In genomic region chr2:121227381-121228144, GRCh38 we compare ENCODE assay signal across 12 cellular contexts. TPM values are rescaled to one million over a fixed set of nuclear protein-coding genes. Genes with fewer than 3 reads are reported as not detected.
DNase-seq lines count a peak whose midpoint lies in the region; TF ChIP-seq lines count a peak whose summit lies in the region.
"Not testable (repeated sequence)": the region's sequence is repeated elsewhere in the genome, so short reads cannot be mapped to it uniquely, and the experiment has no call there.
"Had no signal": no experiment of that assay in that cellular context is flagged by ENCODE, and none has a peak within 500 bp of the region (broad histone marks: within the 10 kb centered on the region; RNA-seq: fewer than 3 reads in every experiment).

No MANE protein-coding gene starts in this region.

- H3K36me3 ChIP-seq in spleen, result peaks cover 0 to 10% (median 0%) of the 10 kb centered on the region in 6 donors

- TF ChIP-seq POLR2A in spleen (IDR thresholded peaks at IDR 0.05), result not testable (repeated sequence)

- not testable (repeated sequence) for H3K9me3 ChIP-seq in spleen

- not testable (repeated sequence) for H3K4me1 ChIP-seq in spleen

- intact Hi-C loops in spleen (cut with DNase I; ENCODE audit: low total_unique reads), result not testable (repeated sequence)

- not testable (repeated sequence) for TF ChIP-seq CTCF in spleen (IDR thresholded peaks at IDR 0.05 in 8 of 11, conservative IDR thresholded peaks at IDR 0.05 in 3 of 11)

- in situ Hi-C loops in Caki2 (cut with HindIII; ENCODE audit: low pct_unique_long_range_greater_than_20kb, low sequenced_read_pairs), result not testable (repeated sequence)

- DNase-seq in Caki2 (ENCODE audit: low read depth), result peak; percentile 91
- DNase-seq in NCI-H1105 treated with DMSO at 0.1 percent for 48 hours (lab: John Stamatoyannopoulos, UW), result peak; percentile 91
- peak; percentile 83 for DNase-seq in NCI-H2107 (lab: John Stamatoyannopoulos, UW)
- peak; percentile 93 for DNase-seq in NCI-H524 treated with DMSO at 0.1 percent for 48 hours (lab: John Stamatoyannopoulos, UW)
- peak; percentile 52 for DNase-seq in activated effector memory CD4-positive, alpha-beta T cell treated with anti-CD3 and anti-CD28 coated beads, Interleukin-2, amount 50 U/mL, for 16 hours
- peak; percentile 6 to 29 for DNase-seq in hippocampal formation (lab: John Stamatoyannopoulos, UW)
- peak; percentile 38 for DNase-seq in midbrain (lab: John Stamatoyannopoulos, UW)
- peak; percentile 54 for DNase-seq in spleen

- not testable (repeated sequence) for H3K4me3 ChIP-seq in spleen

- H3K27me3 ChIP-seq in spleen (replicated peaks in 1 of 7), result not testable (repeated sequence)

- WGBS in spleen, 5 donors, result 91 to 96% (median 93%) methylated on average over 18 of the region's 18 CpGs

- H3K27ac ChIP-seq in spleen, result not testable (repeated sequence)

RNA-seq across cellular contexts. Expression of gene TFCP2L1, which starts 57.4 kb away (rescaled TPM):
- 0.03 TPM in 1 of 2 replicates, not detected in the other for total RNA-seq in Caki2 (2014; rRNA removed; shearing (Covaris generic); ENCODE audit: low replicate concordance)
- 1 to 10 TPM; 2.4 to 8.9 (median 5.2) TPM for total RNA-seq in spleen
- 1 to 10 TPM in 1 of 3 donors, under 1 TPM in 2; 0.15 to 1.8 (median 0.39) TPM for polyA plus RNA-seq in spleen
- total RNA-seq: activated CD4-positive, alpha-beta T cell treated with anti-CD3 and anti-CD28 coated beads, Interleukin-2, amount 10 ng/mL, durations not matched to agents 24 days and 14 days; glomerular endothelial cell had no signal
- polyA plus RNA-seq: AG04450; CD4-positive, alpha-beta memory T cell had no signal

Comparison
In these comparisons a context has a peak if more than half of its experiments do, and no peak if none do; other contexts are left out.
1. DNase-seq: peak in every context shown above with its lines; median percentile 93 in NCI-H524 treated with DMSO at 0.1 percent for 48 hours; 91 in Caki2; 91 in NCI-H1105 treated with DMSO at 0.1 percent for 48 hours; 83 in NCI-H2107; 54 in spleen; 52 in activated effector memory CD4-positive, alpha-beta T cell treated with anti-CD3 and anti-CD28 coated beads, Interleukin-2, amount 50 U/mL, for 16 hours; 38 in midbrain; 18 in hippocampal formation.